Comparison of ENCODE assay signal across 12 cellular contexts in the genomic region with DNA sequence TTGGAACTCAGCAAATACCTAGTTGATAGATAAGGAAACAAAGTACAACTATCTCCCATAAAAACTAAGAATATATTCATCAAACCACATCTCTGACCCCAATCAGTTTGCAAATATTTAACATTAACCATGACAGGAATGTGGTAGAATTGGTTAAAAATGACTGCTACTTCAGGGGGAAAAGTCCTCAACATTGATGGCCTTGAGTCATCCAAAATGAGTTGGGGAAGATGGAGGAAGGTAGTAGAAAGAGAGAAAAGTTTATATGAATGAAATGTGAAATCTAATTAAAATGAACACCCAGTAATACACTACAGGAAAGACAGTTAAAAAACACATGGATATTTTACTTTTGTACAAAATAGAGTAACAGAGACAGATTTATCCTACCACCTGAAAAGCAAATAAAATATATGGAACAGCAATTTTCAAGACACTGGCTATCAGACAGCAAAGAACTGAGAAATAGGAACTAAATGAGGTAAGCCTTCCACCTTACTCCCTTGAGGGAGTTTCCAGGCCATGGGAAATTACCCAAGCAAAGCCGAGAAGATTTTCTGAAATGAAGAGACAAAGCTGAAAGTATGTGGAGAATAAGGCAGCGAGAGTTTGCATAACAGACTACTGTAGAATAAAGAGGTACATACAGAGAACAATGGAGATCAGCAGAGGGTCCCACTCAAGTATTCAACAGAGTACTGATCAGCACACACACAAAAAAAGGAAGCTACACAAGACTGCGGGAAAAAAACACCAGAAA. TPM values are rescaled to one million over a fixed set of nuclear protein-coding genes. Genes with fewer than 3 reads are reported as not detected.
DNase-seq lines count a peak whose midpoint lies in the region; ATAC-seq and TF ChIP-seq lines count a peak whose summit lies in the region.
"Had no signal": no experiment of that assay in that cellular context is flagged by ENCODE, and none has a peak within 500 bp of the region (broad histone marks: within the 10 kb centered on the region; RNA-seq: fewer than 3 reads in every experiment).

No MANE protein-coding gene starts in this region.

- POLR2A ChIA-PET in CD8-positive, alpha-beta memory T cell (lab: Charles Lee), result no interaction called here

- no peak for DNase-seq in CD8-positive, alpha-beta memory T cell
- peak; percentile 8 for DNase-seq in activated naive CD8-positive, alpha-beta T cell treated with anti-CD3 and anti-CD28 coated beads for 36 hours
- DNase-seq in BE2C (no peak), DMS 273 treated with DMSO at 0.1 percent for 48 hours (lab: John Stamatoyannopoulos, UW) (no peak), COLO668 (lab: John Stamatoyannopoulos, UW; ENCODE audit: unreplicated experiment) (no peak)
- DNase-seq: activated CD4-positive, alpha-beta T cell treated with anti-CD3 and anti-CD28 coated beads, Interleukin-2, amount 50 U/mL, for 1 hour; NCI-H1694 had no signal

- no peaks in the 10 kb centered on the region for H3K27me3 ChIP-seq in CD8-positive, alpha-beta memory T cell (ENCODE audit: insufficient read depth, low read length, poor library complexity, severe bottlenecking)
- no peaks in the 10 kb centered on the region; the same call in none of the 2 replicates for H3K27me3 ChIP-seq in BE2C

- peaks cover 77 to 98% (median 88%) of the 10 kb centered on the region in 3 donors for H3K4me1 Mint-ChIP-seq in CD8-positive, alpha-beta memory T cell
- H3K4me1 Mint-ChIP-seq in activated naive CD8-positive, alpha-beta T cell treated with anti-CD3 and anti-CD28 coated beads for 36 hours, result peaks cover 36% of the 10 kb centered on the region

- peaks cover 17% of the 10 kb centered on the region for H3K4me1 ChIP-seq in CD8-positive, alpha-beta memory T cell (ENCODE audit: insufficient read depth, low read length)
- no peaks in the 10 kb centered on the region for H3K4me1 ChIP-seq in BE2C

- H3K36me3 Mint-ChIP-seq in CD8-positive, alpha-beta memory T cell, result peaks cover 50 to 69% (median 58%) of the 10 kb centered on the region in 3 donors
- H3K36me3 Mint-ChIP-seq in activated naive CD8-positive, alpha-beta T cell treated with anti-CD3 and anti-CD28 coated beads for 36 hours, result peaks cover 42% of the 10 kb centered on the region

- no peaks in the 10 kb centered on the region for H3K9me3 ChIP-seq in CD8-positive, alpha-beta memory T cell (ENCODE audit: low read length)
- no peaks in the 10 kb centered on the region for H3K9me3 ChIP-seq in BE2C

- CTCF ChIA-PET in CD8-positive, alpha-beta memory T cell (lab: Charles Lee), result no interaction called here

- H3K36me3 ChIP-seq in CD8-positive, alpha-beta memory T cell (ENCODE audit: insufficient read depth, low read length), result peaks cover 2% of the 10 kb centered on the region
- H3K36me3 ChIP-seq in BE2C, result no peaks in the 10 kb centered on the region

- H3K9me3 Mint-ChIP-seq in CD8-positive, alpha-beta memory T cell, result peaks cover 2 to 15% (median 9%) of the 10 kb centered on the region in 5 donors
- peaks cover 18% of the 10 kb centered on the region for H3K9me3 Mint-ChIP-seq in activated naive CD8-positive, alpha-beta T cell treated with anti-CD3 and anti-CD28 coated beads for 36 hours

- peak overlapping the region; percentile 19 to 52 (median 42) for H3K4me3 Mint-ChIP-seq in CD8-positive, alpha-beta memory T cell
- no peak overlapping the region for H3K4me3 Mint-ChIP-seq in activated naive CD8-positive, alpha-beta T cell treated with anti-CD3 and anti-CD28 coated beads for 36 hours

- no peak overlapping the region for H3K4me3 ChIP-seq in CD8-positive, alpha-beta memory T cell (ENCODE audit: low read length)
- no peak overlapping the region for H3K4me3 ChIP-seq in BE2C (ENCODE audit: low read depth, low read length)

- no peaks in the 10 kb centered on the region for H3K27me3 Mint-ChIP-seq in CD8-positive, alpha-beta memory T cell
- no peaks in the 10 kb centered on the region for H3K27me3 Mint-ChIP-seq in activated naive CD8-positive, alpha-beta T cell treated with anti-CD3 and anti-CD28 coated beads for 36 hours

- H3K27ac Mint-ChIP-seq in CD8-positive, alpha-beta memory T cell, result peak overlapping the region; percentile 9 to 94 (median 62)
- H3K27ac Mint-ChIP-seq in activated naive CD8-positive, alpha-beta T cell treated with anti-CD3 and anti-CD28 coated beads for 36 hours, result peak overlapping the region; percentile 46

- ATAC-seq in GM18907 (IDR thresholded peaks at IDR 0.05; ENCODE audit: unreplicated experiment) (peak; percentile 92), HG02973 (IDR thresholded peaks at IDR 0.05; ENCODE audit: unreplicated experiment) (peak; percentile 78), HG03159 (IDR thresholded peaks at IDR 0.05; ENCODE audit: unreplicated experiment) (no peak)
- ATAC-seq: left lobe of liver had no signal

- H3K27ac ChIP-seq in CD8-positive, alpha-beta memory T cell (ENCODE audit: low read depth, low read length), result no peak overlapping the region

- TF ChIP-seq CTCF in BE2C (IDR thresholded peaks at IDR 0.05; ENCODE audit: low read depth, low read length), result no peak

RNA-seq across cellular contexts. Expression of gene TC2N, which starts 49.6 kb away (rescaled TPM):
- 10 to 100 TPM; 43.1 to 45.2 TPM for total RNA-seq in CD8-positive, alpha-beta memory T cell
- polyA plus RNA-seq in CD8-positive, alpha-beta memory T cell, result 228 TPM
- total RNA-seq in activated naive CD8-positive, alpha-beta T cell treated with anti-CD3 and anti-CD28 coated beads for 36 hours, result 10 to 100 TPM; 16.7 to 17.4 TPM
- not detected for polyA plus RNA-seq in BE2C (2012; ENCODE audit: insufficient read depth, insufficient read length, low read depth)
- total RNA-seq: RPMI7951 had no signal
